In genomic region chr7:32761451-32762320, GRCh38 we compare ENCODE assay signal across 12 cellular contexts.
A peak's percentile ranks its signal among the peaks of the same experiment; 100 is the strongest.
DNase-seq lines count a peak whose midpoint lies in the region; TF ChIP-seq lines count a peak whose summit lies in the region.
"Had no signal": no experiment of that assay in that cellular context is flagged by ENCODE, and none has a peak within 500 bp of the region (broad histone marks: within the 10 kb centered on the region; RNA-seq: fewer than 3 reads in every experiment).

No MANE protein-coding gene starts in this region.

- H3K4me3 ChIP-seq in HUES64 (ENCODE audit: low read length), result peak overlapping the region; percentile 40
- H3K4me3 ChIP-seq in iPS-15b (ENCODE audit: low read depth, low read length), result peak overlapping the region; percentile 62
- H3K4me3 ChIP-seq in skin epidermis, result peak overlapping the region in 5 of 7 experiments; percentile 1 to 23 (median 15)
- H3K4me3 ChIP-seq: prostate gland had no signal

- H3K27ac ChIP-seq in HUES64 (ENCODE audit: low read depth, low read length) (no peak overlapping the region), skin epidermis (no peak overlapping the region)
- H3K27ac ChIP-seq: prostate gland, vagina had no signal

- H3K36me3 Mint-ChIP-seq in brain, result peaks cover 22% of the 10 kb centered on the region
- peaks cover 0 to 3% (median 0%) of the 10 kb centered on the region in 3 donors for H3K36me3 Mint-ChIP-seq in immature natural killer cell
- H3K36me3 Mint-ChIP-seq: activated naive CD4-positive, alpha-beta T cell treated with anti-CD3 and anti-CD28 coated beads, Interleukin-2, amount 50 U/mL, for 72 hours had no signal

- H3K4me3 Mint-ChIP-seq in brain (peak overlapping the region in 4 of 5 experiments; percentile 41 to 76 (median 72)), immature natural killer cell (no peak overlapping the region)

- no peak for DNase-seq in immature natural killer cell
- DNase-seq in NCI-H2081 (lab: John Stamatoyannopoulos, UW), result no peak
- no peak for DNase-seq in COR-L47 (lab: John Stamatoyannopoulos, UW)
- DNase-seq: NCI-H1092, NCI-H748 treated with DMSO at 0.1 percent for 48 hours had no signal

- H3K36me3 ChIP-seq in HUES64 (ENCODE audit: insufficient read depth, low read length), result no peaks in the 10 kb centered on the region
- no peaks in the 10 kb centered on the region for H3K36me3 ChIP-seq in iPS-15b (ENCODE audit: control insufficient read depth, insufficient read depth, low read length)
- H3K36me3 ChIP-seq: prostate gland, vagina had no signal

- H3K27me3 ChIP-seq in HUES64 (ENCODE audit: insufficient read depth, low read length), result peaks cover 58% of the 10 kb centered on the region
- peaks cover 62% of the 10 kb centered on the region for H3K27me3 ChIP-seq in iPS-15b (ENCODE audit: control insufficient read depth, insufficient read depth, low read length)
- H3K27me3 ChIP-seq: vagina had no signal

- H3K4me1 Mint-ChIP-seq in brain, result peaks cover 28% of the 10 kb centered on the region
- H3K4me1 Mint-ChIP-seq in immature natural killer cell, result peaks cover 2 to 8% of the 10 kb centered on the region in 2 donors

- TF ChIP-seq CTCF in brain (conservative IDR thresholded peaks at IDR 0.05), result peak in 1 of 2 experiments; percentile 32

- H3K27ac Mint-ChIP-seq in brain (no peak overlapping the region), immature natural killer cell (no peak overlapping the region)
- H3K27ac Mint-ChIP-seq: activated naive CD4-positive, alpha-beta T cell treated with anti-CD3 and anti-CD28 coated beads, Interleukin-2, amount 50 U/mL, for 72 hours had no signal

- H3K9me3 Mint-ChIP-seq in brain (peaks cover 0 to 5% (median 0%) of the 10 kb centered on the region in 5 experiments), immature natural killer cell (no peaks in the 10 kb centered on the region)
- H3K9me3 Mint-ChIP-seq: activated naive CD4-positive, alpha-beta T cell treated with anti-CD3 and anti-CD28 coated beads, Interleukin-2, amount 50 U/mL, for 72 hours had no signal

- H3K9me3 ChIP-seq in HUES64 (ENCODE audit: insufficient read depth, low read depth, low read length), result no peaks in the 10 kb centered on the region
- H3K9me3 ChIP-seq in iPS-15b (ENCODE audit: control insufficient read depth, insufficient read depth, low read length), result no peaks in the 10 kb centered on the region
- H3K9me3 ChIP-seq: prostate gland, vagina had no signal

- 58% methylated on average over 56 of the region's 56 CpGs for WGBS in HUES64

- no peaks in the 10 kb centered on the region for H3K4me1 ChIP-seq in HUES64 (ENCODE audit: insufficient read depth, low read length)
- H3K4me1 ChIP-seq in iPS-15b (ENCODE audit: control insufficient read depth, insufficient read depth, low read length), result no peaks in the 10 kb centered on the region
- H3K4me1 ChIP-seq: prostate gland had no signal

- peaks cover 36% of the 10 kb centered on the region for H3K27me3 Mint-ChIP-seq in brain
- H3K27me3 Mint-ChIP-seq in immature natural killer cell (ENCODE audit: low read depth in 3 of 3), result peaks cover 17 to 28% (median 22%) of the 10 kb centered on the region in 3 donors

- H3K9ac ChIP-seq in HUES64 (ENCODE audit: low read depth, low read length), result no peak overlapping the region
- no peak overlapping the region for H3K9ac ChIP-seq in iPS-15b (ENCODE audit: low read depth, low read length)

Comparison
In these comparisons a context has a peak if more than half of its experiments do, and no peak if none do; other contexts are left out.
1. H3K4me3 Mint-ChIP-seq: peak in brain (4 of 5); none in immature natural killer cell (0 of 5).
2. Peak in every context shown above with its lines, with median percentiles within 50 percentile points of each other: H3K4me3 ChIP-seq.